ENCODE assay signal across 1 cellular context in genomic region chrX:40105791-40106676, GRCh38.
A peak's percentile ranks its signal among the peaks of the same experiment; 100 is the strongest.
TF ChIP-seq lines count a peak whose summit lies in the region.

No MANE protein-coding gene starts in this region.

TF ChIP-seq in HEK293, 187 proteins besides CTCF, POLR2A, EP300 and RAD21 (continued from another document):
- TF ChIP-seq PATZ1 (tag by site-specific recombination; IDR thresholded peaks at IDR 0.05) (peak; percentile 71), ZNF404 (tag by site-specific recombination; IDR thresholded peaks at IDR 0.05) (no peak), ZFP41 (tag by site-specific recombination; IDR thresholded peaks at IDR 0.05; ENCODE audit: borderline replicate concordance) (no peak), ZNF548 (tag by site-specific recombination; IDR thresholded peaks at IDR 0.05) (no peak), ZNF645 (tag by site-specific recombination; IDR thresholded peaks at IDR 0.05) (no peak), ZNF530 (tag by site-specific recombination; IDR thresholded peaks at IDR 0.05; ENCODE audit: low read depth) (no peak), GLIS1 (tag by site-specific recombination; IDR thresholded peaks at IDR 0.05) (0 out of 2 replicates have a peak, but pooled peaks have one; percentile 2), ZNF2 (tag by site-specific recombination; IDR thresholded peaks at IDR 0.05) (no peak)
